1 cellular context compared by ENCODE assay signal in the genomic region with DNA sequence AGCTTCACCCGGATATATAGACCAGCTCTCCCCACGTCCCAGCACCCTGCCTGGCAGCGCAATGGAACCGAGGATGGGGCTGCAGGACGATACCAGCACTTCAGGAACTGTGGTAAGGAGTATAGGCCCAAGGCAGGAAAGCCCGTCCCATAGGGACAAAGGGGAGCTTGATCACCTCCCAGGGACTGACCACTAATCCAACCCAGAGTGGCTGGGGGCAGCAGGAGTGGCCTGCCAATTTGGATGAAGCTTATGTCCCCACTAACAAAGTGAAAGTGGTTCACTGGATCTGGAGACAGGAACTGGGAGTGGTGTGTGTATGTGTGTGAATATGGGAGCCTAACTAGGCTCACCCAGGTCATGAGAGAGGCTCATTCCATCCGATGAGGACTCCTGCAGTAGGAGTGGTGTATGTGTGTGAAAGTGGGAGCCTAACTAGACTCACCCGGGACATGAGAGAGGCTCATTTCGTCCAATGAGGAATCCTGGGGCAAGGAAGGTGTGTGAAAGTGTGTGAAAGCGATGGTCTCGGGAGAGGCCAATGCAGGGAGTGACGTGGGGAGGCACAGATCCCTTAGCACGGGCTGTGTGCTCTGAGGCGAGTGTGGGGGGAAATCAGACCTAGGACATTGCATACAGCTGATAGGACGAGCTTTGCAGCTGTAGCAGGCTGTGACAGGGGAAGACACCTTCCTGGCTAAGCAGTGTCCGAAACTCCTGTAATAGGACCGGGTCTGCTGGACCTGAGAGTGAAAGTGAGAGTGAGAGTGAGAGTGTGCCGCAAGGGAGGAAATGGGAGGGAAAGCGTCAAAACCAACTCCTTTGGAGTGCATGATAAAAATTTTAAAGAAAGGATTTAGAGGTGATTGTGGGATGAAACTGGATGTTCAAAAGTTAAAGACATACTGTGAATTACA.
A peak's percentile ranks its signal among the peaks of the same experiment; 100 is the strongest.
TF ChIP-seq lines count a peak whose summit lies in the region.

No MANE protein-coding gene starts in this region.

TF ChIP-seq in HepG2, 621 proteins besides CTCF, POLR2A, EP300 and RAD21 (continued from another document and continues in another):
- TF ChIP-seq GLI4 (CRISPR knock-in tag; IDR thresholded peaks at IDR 0.05; ENCODE audit: borderline replicate concordance) (peak; percentile 56; the same call in 1 of the 2 replicates), FOSL1 (CRISPR knock-in tag; IDR thresholded peaks at IDR 0.05; ENCODE audit: borderline replicate concordance) (no peak), SP1 (IDR thresholded peaks at IDR 0.05) (no peak), SP1 (CRISPR knock-in tag; IDR thresholded peaks at IDR 0.05) (no peak), ARNTL (CRISPR knock-in tag; IDR thresholded peaks at IDR 0.05) (no peak), ZFYVE20 (CRISPR knock-in tag; IDR thresholded peaks at IDR 0.05; ENCODE audit: borderline replicate concordance, low read depth) (no peak), THAP11 (CRISPR knock-in tag; IDR thresholded peaks at IDR 0.05) (peak; percentile 41), ZKSCAN5 (CRISPR knock-in tag; IDR thresholded peaks at IDR 0.05) (no peak), ZNF773 (CRISPR knock-in tag; IDR thresholded peaks at IDR 0.05; ENCODE audit: borderline replicate concordance) (no peak), ZNF33A (CRISPR knock-in tag; IDR thresholded peaks at IDR 0.05; ENCODE audit: borderline replicate concordance) (no peak), RAD51 (IDR thresholded peaks at IDR 0.05; ENCODE audit: borderline replicate concordance) (no peak), HMG20B (CRISPR knock-in tag; conservative IDR thresholded peaks at IDR 0.05) (no peak), RFXAP (CRISPR knock-in tag; IDR thresholded peaks at IDR 0.05; ENCODE audit: borderline replicate concordance) (no peak; the same call in 1 of the 2 replicates), ZNF256 (CRISPR knock-in tag; conservative IDR thresholded peaks at IDR 0.05) (peak; percentile 59; the same call in 1 of the 2 replicates), ZNF253 (CRISPR knock-in tag; IDR thresholded peaks at IDR 0.05; ENCODE audit: borderline replicate concordance) (no peak), ZSCAN29 (CRISPR knock-in tag; conservative IDR thresholded peaks at IDR 0.05) (no peak; the same call in 1 of the 2 replicates), MXI1 (IDR thresholded peaks at IDR 0.05; ENCODE audit: borderline replicate concordance, low read depth, low read length) (no peak), TCF7 (IDR thresholded peaks at IDR 0.05; ENCODE audit: low read depth) (no peak), MXD4 (CRISPR knock-in tag; IDR thresholded peaks at IDR 0.05) (0 out of 2 replicates have a peak, but pooled peaks have one; percentile 33), FOXK1 (CRISPR knock-in tag; IDR thresholded peaks at IDR 0.05; ENCODE audit: borderline replicate concordance, low read depth) (no peak), PITX1 (CRISPR knock-in tag; IDR thresholded peaks at IDR 0.05) (0 out of 2 replicates have a peak, but pooled peaks have one; percentile 28), MIER2 (CRISPR knock-in tag; IDR thresholded peaks at IDR 0.05) (0 out of 2 replicates have a peak, but pooled peaks have one; percentile 12), ZNF644 (CRISPR knock-in tag; IDR thresholded peaks at IDR 0.05; ENCODE audit: low read depth) (peak; percentile 49; the same call in 1 of the 2 replicates), TAF1 (CRISPR knock-in tag; IDR thresholded peaks at IDR 0.05) (peak; percentile 48), ZNF263 (CRISPR knock-in tag; IDR thresholded peaks at IDR 0.05) (no peak), TRIM24 (CRISPR knock-in tag; IDR thresholded peaks at IDR 0.05) (no peak), PHF8 (CRISPR knock-in tag; IDR thresholded peaks at IDR 0.05) (peak; percentile 29), CHD4 (IDR thresholded peaks at IDR 0.05; ENCODE audit: borderline replicate concordance, low read length) (no peak), ASH2L (IDR thresholded peaks at IDR 0.05; ENCODE audit: insufficient read length, low read depth, low read length) (no peak), PHB2 (IDR thresholded peaks at IDR 0.05; ENCODE audit: partially characterized antibody) (no peak), ZNF446 (CRISPR knock-in tag; IDR thresholded peaks at IDR 0.05) (no peak), ATF7-NPFF (CRISPR knock-in tag; IDR thresholded peaks at IDR 0.05; ENCODE audit: low read depth) (no peak), ZSCAN21 (CRISPR knock-in tag; IDR thresholded peaks at IDR 0.05; ENCODE audit: borderline replicate concordance) (peak; percentile 70; the same call in 1 of the 2 replicates)
- TF ChIP-seq, protein P1, sequence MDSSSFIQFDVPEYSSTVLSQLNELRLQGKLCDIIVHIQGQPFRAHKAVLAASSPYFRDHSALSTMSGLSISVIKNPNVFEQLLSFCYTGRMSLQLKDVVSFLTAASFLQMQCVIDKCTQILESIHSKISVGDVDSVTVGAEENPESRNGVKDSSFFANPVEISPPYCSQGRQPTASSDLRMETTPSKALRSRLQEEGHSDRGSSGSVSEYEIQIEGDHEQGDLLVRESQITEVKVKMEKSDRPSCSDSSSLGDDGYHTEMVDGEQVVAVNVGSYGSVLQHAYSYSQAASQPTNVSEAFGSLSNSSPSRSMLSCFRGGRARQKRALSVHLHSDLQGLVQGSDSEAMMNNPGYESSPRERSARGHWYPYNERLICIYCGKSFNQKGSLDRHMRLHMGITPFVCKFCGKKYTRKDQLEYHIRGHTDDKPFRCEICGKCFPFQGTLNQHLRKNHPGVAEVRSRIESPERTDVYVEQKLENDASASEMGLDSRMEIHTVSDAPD (CRISPR knock-in tag; IDR thresholded peaks at IDR 0.05) = no peak
- TF ChIP-seq, protein P2, sequence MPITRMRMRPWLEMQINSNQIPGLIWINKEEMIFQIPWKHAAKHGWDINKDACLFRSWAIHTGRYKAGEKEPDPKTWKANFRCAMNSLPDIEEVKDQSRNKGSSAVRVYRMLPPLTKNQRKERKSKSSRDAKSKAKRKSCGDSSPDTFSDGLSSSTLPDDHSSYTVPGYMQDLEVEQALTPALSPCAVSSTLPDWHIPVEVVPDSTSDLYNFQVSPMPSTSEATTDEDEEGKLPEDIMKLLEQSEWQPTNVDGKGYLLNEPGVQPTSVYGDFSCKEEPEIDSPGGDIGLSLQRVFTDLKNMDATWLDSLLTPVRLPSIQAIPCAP (CRISPR knock-in tag; IDR thresholded peaks at IDR 0.05; ENCODE audit: low read depth) = no peak
- TF ChIP-seq, protein P3, sequence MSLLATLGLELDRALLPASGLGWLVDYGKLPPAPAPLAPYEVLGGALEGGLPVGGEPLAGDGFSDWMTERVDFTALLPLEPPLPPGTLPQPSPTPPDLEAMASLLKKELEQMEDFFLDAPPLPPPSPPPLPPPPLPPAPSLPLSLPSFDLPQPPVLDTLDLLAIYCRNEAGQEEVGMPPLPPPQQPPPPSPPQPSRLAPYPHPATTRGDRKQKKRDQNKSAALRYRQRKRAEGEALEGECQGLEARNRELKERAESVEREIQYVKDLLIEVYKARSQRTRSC (CRISPR knock-in tag; IDR thresholded peaks at IDR 0.05; ENCODE audit: low read depth) = no peak
- TF ChIP-seq, protein P4, sequence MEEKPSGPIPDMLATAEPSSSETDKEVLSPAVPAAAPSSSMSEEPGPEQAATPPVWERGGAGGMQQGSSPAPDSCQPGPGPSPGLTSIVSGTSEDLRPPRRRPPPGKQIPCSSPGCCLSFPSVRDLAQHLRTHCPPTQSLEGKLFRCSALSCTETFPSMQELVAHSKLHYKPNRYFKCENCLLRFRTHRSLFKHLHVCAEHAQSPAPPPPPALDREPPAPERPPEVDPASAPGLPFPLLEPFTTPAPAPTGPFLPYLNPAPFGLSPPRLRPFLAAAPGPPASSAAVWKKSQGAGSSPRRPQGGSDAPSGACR (CRISPR knock-in tag; IDR thresholded peaks at IDR 0.05) = 0 out of 2 replicates have a peak, but pooled peaks have one; percentile 25
- TF ChIP-seq, protein P5, sequence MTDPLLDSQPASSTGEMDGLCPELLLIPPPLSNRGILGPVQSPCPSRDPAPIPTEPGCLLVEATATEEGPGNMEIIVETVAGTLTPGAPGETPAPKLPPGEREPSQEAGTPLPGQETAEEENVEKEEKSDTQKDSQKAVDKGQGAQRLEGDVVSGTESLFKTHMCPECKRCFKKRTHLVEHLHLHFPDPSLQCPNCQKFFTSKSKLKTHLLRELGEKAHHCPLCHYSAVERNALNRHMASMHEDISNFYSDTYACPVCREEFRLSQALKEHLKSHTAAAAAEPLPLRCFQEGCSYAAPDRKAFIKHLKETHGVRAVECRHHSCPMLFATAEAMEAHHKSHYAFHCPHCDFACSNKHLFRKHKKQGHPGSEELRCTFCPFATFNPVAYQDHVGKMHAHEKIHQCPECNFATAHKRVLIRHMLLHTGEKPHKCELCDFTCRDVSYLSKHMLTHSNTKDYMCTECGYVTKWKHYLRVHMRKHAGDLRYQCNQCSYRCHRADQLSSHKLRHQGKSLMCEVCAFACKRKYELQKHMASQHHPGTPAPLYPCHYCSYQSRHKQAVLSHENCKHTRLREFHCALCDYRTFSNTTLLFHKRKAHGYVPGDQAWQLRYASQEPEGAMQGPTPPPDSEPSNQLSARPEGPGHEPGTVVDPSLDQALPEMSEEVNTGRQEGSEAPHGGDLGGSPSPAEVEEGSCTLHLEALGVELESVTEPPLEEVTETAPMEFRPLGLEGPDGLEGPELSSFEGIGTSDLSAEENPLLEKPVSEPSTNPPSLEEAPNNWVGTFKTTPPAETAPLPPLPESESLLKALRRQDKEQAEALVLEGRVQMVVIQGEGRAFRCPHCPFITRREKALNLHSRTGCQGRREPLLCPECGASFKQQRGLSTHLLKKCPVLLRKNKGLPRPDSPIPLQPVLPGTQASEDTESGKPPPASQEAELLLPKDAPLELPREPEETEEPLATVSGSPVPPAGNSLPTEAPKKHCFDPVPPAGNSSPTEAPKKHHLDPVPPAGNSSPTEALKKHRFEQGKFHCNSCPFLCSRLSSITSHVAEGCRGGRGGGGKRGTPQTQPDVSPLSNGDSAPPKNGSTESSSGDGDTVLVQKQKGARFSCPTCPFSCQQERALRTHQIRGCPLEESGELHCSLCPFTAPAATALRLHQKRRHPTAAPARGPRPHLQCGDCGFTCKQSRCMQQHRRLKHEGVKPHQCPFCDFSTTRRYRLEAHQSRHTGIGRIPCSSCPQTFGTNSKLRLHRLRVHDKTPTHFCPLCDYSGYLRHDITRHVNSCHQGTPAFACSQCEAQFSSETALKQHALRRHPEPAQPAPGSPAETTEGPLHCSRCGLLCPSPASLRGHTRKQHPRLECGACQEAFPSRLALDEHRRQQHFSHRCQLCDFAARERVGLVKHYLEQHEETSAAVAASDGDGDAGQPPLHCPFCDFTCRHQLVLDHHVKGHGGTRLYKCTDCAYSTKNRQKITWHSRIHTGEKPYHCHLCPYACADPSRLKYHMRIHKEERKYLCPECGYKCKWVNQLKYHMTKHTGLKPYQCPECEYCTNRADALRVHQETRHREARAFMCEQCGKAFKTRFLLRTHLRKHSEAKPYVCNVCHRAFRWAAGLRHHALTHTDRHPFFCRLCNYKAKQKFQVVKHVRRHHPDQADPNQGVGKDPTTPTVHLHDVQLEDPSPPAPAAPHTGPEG (CRISPR knock-in tag; IDR thresholded peaks at IDR 0.05) = no peak
- TF ChIP-seq, protein P6, sequence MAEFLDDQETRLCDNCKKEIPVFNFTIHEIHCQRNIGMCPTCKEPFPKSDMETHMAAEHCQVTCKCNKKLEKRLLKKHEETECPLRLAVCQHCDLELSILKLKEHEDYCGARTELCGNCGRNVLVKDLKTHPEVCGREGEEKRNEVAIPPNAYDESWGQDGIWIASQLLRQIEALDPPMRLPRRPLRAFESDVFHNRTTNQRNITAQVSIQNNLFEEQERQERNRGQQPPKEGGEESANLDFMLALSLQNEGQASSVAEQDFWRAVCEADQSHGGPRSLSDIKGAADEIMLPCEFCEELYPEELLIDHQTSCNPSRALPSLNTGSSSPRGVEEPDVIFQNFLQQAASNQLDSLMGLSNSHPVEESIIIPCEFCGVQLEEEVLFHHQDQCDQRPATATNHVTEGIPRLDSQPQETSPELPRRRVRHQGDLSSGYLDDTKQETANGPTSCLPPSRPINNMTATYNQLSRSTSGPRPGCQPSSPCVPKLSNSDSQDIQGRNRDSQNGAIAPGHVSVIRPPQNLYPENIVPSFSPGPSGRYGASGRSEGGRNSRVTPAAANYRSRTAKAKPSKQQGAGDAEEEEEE (CRISPR knock-in tag; IDR thresholded peaks at IDR 0.05; ENCODE audit: borderline replicate concordance) = no peak
- TF ChIP-seq, protein P7, sequence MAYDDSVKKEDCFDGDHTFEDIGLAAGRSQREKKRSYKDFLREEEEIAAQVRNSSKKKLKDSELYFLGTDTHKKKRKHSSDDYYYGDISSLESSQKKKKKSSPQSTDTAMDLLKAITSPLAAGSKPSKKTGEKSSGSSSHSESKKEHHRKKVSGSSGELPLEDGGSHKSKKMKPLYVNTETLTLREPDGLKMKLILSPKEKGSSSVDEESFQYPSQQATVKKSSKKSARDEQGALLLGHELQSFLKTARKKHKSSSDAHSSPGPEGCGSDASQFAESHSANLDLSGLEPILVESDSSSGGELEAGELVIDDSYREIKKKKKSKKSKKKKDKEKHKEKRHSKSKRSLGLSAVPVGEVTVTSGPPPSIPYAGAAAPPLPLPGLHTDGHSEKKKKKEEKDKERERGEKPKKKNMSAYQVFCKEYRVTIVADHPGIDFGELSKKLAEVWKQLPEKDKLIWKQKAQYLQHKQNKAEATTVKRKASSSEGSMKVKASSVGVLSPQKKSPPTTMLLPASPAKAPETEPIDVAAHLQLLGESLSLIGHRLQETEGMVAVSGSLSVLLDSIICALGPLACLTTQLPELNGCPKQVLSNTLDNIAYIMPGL (CRISPR knock-in tag; IDR thresholded peaks at IDR 0.05; ENCODE audit: borderline replicate concordance in 1 of 2, low read depth in 1 of 2) = peak in 1 of 2 experiments; percentile 38; a peak in 2 of 4 replicates
- TF ChIP-seq, protein P8, sequence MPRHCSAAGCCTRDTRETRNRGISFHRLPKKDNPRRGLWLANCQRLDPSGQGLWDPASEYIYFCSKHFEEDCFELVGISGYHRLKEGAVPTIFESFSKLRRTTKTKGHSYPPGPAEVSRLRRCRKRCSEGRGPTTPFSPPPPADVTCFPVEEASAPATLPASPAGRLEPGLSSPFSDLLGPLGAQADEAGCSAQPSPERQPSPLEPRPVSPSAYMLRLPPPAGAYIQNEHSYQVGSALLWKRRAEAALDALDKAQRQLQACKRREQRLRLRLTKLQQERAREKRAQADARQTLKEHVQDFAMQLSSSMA (CRISPR knock-in tag; IDR thresholded peaks at IDR 0.05) = no peak
- TF ChIP-seq, protein P9, sequence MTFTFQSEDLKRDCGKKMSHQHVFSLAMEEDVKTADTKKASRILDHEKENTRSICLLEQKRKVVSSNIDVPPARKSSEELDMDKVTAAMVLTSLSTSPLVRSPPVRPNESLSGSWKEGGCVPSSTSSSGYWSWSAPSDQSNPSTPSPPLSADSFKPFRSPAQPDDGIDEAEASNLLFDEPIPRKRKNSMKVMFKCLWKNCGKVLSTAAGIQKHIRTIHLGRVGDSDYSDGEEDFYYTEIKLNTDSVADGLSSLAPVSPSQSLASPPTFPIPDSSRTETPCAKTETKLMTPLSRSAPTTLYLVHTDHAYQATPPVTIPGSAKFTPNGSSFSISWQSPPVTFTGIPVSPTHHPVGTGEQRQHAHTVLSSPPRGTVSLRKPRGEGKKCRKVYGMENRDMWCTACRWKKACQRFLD (CRISPR knock-in tag; IDR thresholded peaks at IDR 0.05; ENCODE audit: borderline replicate concordance) = 0 out of 2 replicates have a peak, but pooled peaks have one; percentile 2
